ENCODE assay signal across 2 cellular contexts in genomic region chr16:48684148-48684547, GRCh38.
A peak's percentile ranks its signal among the peaks of the same experiment; 100 is the strongest.
TF ChIP-seq lines count a peak whose summit lies in the region.

No MANE protein-coding gene starts in this region.

TF ChIP-seq in HepG2, 621 proteins besides CTCF, POLR2A, EP300 and RAD21 (continued from another document and continues in another):
- TF ChIP-seq FOSL1 (CRISPR knock-in tag; IDR thresholded peaks at IDR 0.05; ENCODE audit: borderline replicate concordance) = no peak
- no peak for TF ChIP-seq ZBTB10 (CRISPR knock-in tag; IDR thresholded peaks at IDR 0.05; ENCODE audit: borderline replicate concordance)
- TF ChIP-seq ARID2 (CRISPR knock-in tag; IDR thresholded peaks at IDR 0.05; ENCODE audit: borderline replicate concordance) = no peak
- no peak for TF ChIP-seq ZFP36L1 (CRISPR knock-in tag; IDR thresholded peaks at IDR 0.05)
- no peak for TF ChIP-seq RBM39 (IDR thresholded peaks at IDR 0.05; ENCODE audit: low read depth, low read length, poor library complexity, severe bottlenecking)
- TF ChIP-seq MAFF (IDR thresholded peaks at IDR 0.05; ENCODE audit: low read depth, low read length) = peak; percentile 100
- TF ChIP-seq TARDBP (CRISPR knock-in tag; IDR thresholded peaks at IDR 0.05) = no peak
- TF ChIP-seq PRDM4 (CRISPR knock-in tag; IDR thresholded peaks at IDR 0.05; ENCODE audit: borderline replicate concordance) = no peak
- TF ChIP-seq BATF2 (CRISPR knock-in tag; IDR thresholded peaks at IDR 0.05) = no peak
- peak; percentile 34; the same call in 1 of the 2 replicates for TF ChIP-seq MAFG (CRISPR knock-in tag; IDR thresholded peaks at IDR 0.05)
- TF ChIP-seq ZBTB8A (CRISPR knock-in tag; IDR thresholded peaks at IDR 0.05; ENCODE audit: borderline replicate concordance, low read depth) = no peak
- TF ChIP-seq EED (CRISPR knock-in tag; IDR thresholded peaks at IDR 0.05) = no peak
- TF ChIP-seq ZNF337 (CRISPR knock-in tag; IDR thresholded peaks at IDR 0.05; ENCODE audit: borderline replicate concordance, low read depth) = no peak
- TF ChIP-seq ZNF251 (CRISPR knock-in tag; IDR thresholded peaks at IDR 0.05) = no peak

TF ChIP-seq in K562, 482 proteins besides CTCF, POLR2A, EP300 and RAD21 (continued from another document):
- TF ChIP-seq ZBTB11 (CRISPR knock-in tag; IDR thresholded peaks at IDR 0.05) (no peak), HEY1 (CRISPR knock-in tag; IDR thresholded peaks at IDR 0.05; ENCODE audit: borderline replicate concordance) (no peak), ZFP30 (CRISPR knock-in tag; IDR thresholded peaks at IDR 0.05; ENCODE audit: borderline replicate concordance) (no peak), IRF9 (tag; IDR thresholded peaks at IDR 0.05) (no peak), MAFG (tag; conservative IDR thresholded peaks at IDR 0.05) (peak; percentile 95), PYGO2 (tag; IDR thresholded peaks at IDR 0.05) (no peak), L3MBTL2 (IDR thresholded peaks at IDR 0.05) (no peak), XRCC5 (IDR thresholded peaks at IDR 0.05; ENCODE audit: low read depth, low read length) (no peak), ZNF316 (IDR thresholded peaks at IDR 0.05) (peak; percentile 97), TBL1XR1 (IDR thresholded peaks at IDR 0.05; ENCODE audit: low read length in 2 of 2) (no peak), C11orf30 (IDR thresholded peaks at IDR 0.05; ENCODE audit: low read depth) (peak; percentile 94), MAFK (IDR thresholded peaks at IDR 0.05; ENCODE audit: low read length) (peak; percentile 100), CEBPG (CRISPR knock-in tag; IDR thresholded peaks at IDR 0.05) (no peak), CEBPG (tag; conservative IDR thresholded peaks at IDR 0.05 in 1 of 2, IDR thresholded peaks at IDR 0.05 in 1 of 2) (no peak), CBX8 (IDR thresholded peaks at IDR 0.05; ENCODE audit: borderline replicate concordance, extremely low read depth, low read depth, low read length, poor library complexity, severe bottlenecking) (no peak), ZNF224 (CRISPR knock-in tag; IDR thresholded peaks at IDR 0.05) (no peak), SMAD3 (CRISPR knock-in tag; conservative IDR thresholded peaks at IDR 0.05) (no peak), CREB1 (IDR thresholded peaks at IDR 0.05) (no peak), CREB1 (CRISPR knock-in tag; IDR thresholded peaks at IDR 0.05) (no peak), HDAC8 (tag; IDR thresholded peaks at IDR 0.05) (no peak), KHSRP (IDR thresholded peaks at IDR 0.05) (no peak), MAFF (IDR thresholded peaks at IDR 0.05; ENCODE audit: low read length) (peak; percentile 99)
